ENCODE assay signal across 9 cellular contexts in the genomic region with DNA sequence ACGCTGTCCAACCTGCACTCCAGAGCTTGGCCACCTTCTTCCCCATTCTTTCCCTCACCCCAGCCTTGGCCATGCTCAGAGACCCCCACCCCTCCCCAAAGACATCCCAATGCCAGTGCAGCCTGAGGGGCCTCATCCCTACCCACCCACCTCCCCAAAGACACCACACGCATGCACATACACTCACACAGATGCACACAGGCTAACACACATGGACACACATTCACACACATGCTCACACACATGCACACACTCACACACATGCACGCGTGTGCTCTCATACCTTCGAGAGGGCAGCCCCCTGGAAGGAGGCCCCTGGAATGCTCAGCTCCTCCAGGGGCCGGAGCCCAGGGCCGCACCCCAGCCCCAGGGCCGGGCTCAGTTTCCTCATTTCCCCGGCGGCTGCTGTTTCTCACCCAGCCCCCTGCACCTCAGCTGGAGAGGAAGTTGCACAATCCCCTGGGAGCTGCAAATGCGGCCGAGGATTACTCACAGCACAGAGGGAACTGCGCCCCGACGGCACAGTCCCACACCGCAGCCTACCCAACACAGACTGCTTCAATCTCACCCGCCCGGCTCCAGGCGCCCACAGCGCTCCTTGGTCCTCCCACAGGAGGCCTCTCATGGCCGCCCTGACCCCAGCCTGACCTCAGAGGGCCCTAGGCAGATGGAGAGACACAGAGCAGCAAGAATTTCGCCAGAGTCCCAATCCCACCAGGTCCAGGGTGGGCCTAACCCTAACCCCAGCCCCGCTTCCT. TPM values are rescaled to one million over a fixed set of nuclear protein-coding genes. Genes with fewer than 3 reads are reported as not detected.
DNase-seq lines count a peak whose midpoint lies in the region; ATAC-seq and TF ChIP-seq lines count a peak whose summit lies in the region.
"Had no signal": no experiment of that assay in that cellular context is flagged by ENCODE, and none has a peak within 500 bp of the region (broad histone marks: within the 10 kb centered on the region; RNA-seq: fewer than 3 reads in every experiment).

No MANE protein-coding gene starts in this region.

- no peak overlapping the region for H3K27ac Mint-ChIP-seq in naive thymus-derived CD4-positive, alpha-beta T cell
- H3K27ac Mint-ChIP-seq in activated naive CD4-positive, alpha-beta T cell treated with anti-CD3 and anti-CD28 coated beads for 36 hours, result no peak overlapping the region

- H3K27me3 ChIP-seq in BE2C (no peaks in the 10 kb centered on the region), esophagus squamous epithelium (no peaks in the 10 kb centered on the region)
- no peaks in the 10 kb centered on the region for H3K27me3 ChIP-seq in naive thymus-derived CD4-positive, alpha-beta T cell (ENCODE audit: control insufficient read depth in 2 of 2, insufficient read depth in 2 of 2, low read length in 2 of 2)

- no peaks in the 10 kb centered on the region for H3K36me3 Mint-ChIP-seq in naive thymus-derived CD4-positive, alpha-beta T cell
- H3K36me3 Mint-ChIP-seq in activated naive CD4-positive, alpha-beta T cell treated with anti-CD3 and anti-CD28 coated beads for 36 hours (ENCODE audit: low read depth), result no peaks in the 10 kb centered on the region

- H3K36me3 ChIP-seq in BE2C, result no peaks in the 10 kb centered on the region
- H3K36me3 ChIP-seq in esophagus squamous epithelium, result peaks cover 0 to 8% (median 0%) of the 10 kb centered on the region in 3 donors
- H3K36me3 ChIP-seq in naive thymus-derived CD4-positive, alpha-beta T cell (ENCODE audit: control insufficient read depth in 2 of 3, insufficient read depth in 3 of 3, low read length in 3 of 3), result no peaks in the 10 kb centered on the region

- peaks cover 7 to 33% (median 14%) of the 10 kb centered on the region in 7 donors for H3K4me1 Mint-ChIP-seq in naive thymus-derived CD4-positive, alpha-beta T cell
- peaks cover 5% of the 10 kb centered on the region for H3K4me1 Mint-ChIP-seq in activated naive CD4-positive, alpha-beta T cell treated with anti-CD3 and anti-CD28 coated beads for 36 hours (ENCODE audit: low read depth)

- H3K4me3 ChIP-seq in BE2C (ENCODE audit: low read depth, low read length) (no peak overlapping the region), esophagus squamous epithelium (peak overlapping the region in 1 of 4 donors; percentile 38)
- H3K4me3 ChIP-seq in naive thymus-derived CD4-positive, alpha-beta T cell (ENCODE audit: low read length), result no peak overlapping the region

- no peak overlapping the region for H3K4me3 Mint-ChIP-seq in naive thymus-derived CD4-positive, alpha-beta T cell
- no peak overlapping the region for H3K4me3 Mint-ChIP-seq in activated naive CD4-positive, alpha-beta T cell treated with anti-CD3 and anti-CD28 coated beads for 36 hours

- 46 to 55% methylated on average over 2 to 4 of the region's 23 CpGs for WGBS in esophagus squamous epithelium, 2 donors

- TF ChIP-seq POLR2A in esophagus squamous epithelium (IDR thresholded peaks at IDR 0.05), result peak in 1 of 4 donors; percentile 51

- H3K9me3 ChIP-seq in BE2C (no peaks in the 10 kb centered on the region), esophagus squamous epithelium (no peaks in the 10 kb centered on the region)
- H3K9me3 ChIP-seq in naive thymus-derived CD4-positive, alpha-beta T cell (ENCODE audit: control insufficient read depth in 2 of 3, low read length in 3 of 3), result no peaks in the 10 kb centered on the region

- peak overlapping the region; percentile 63 to 82 (median 76) for H3K27ac ChIP-seq in esophagus squamous epithelium
- no peak overlapping the region for H3K27ac ChIP-seq in naive thymus-derived CD4-positive, alpha-beta T cell (ENCODE audit: low read depth, low read length)

- CTCF ChIA-PET in naive thymus-derived CD4-positive, alpha-beta T cell (lab: Charles Lee), result interaction anchor here (0.6 to 1.0 kb wide), 2 partner anchors 11 to 1738 kb away, joined by 3 to 4 read pairs; no protein-coding TSS in a partner anchor
- CTCF ChIA-PET in activated naive CD4-positive, alpha-beta T cell treated with anti-CD3 and anti-CD28 coated beads for 36 hours (lab: Charles Lee), result interaction anchor here (1.2 kb wide), 1 partner anchor 11 kb away, joined by 3 read pairs; no protein-coding TSS in a partner anchor

- TF ChIP-seq CTCF in BE2C (IDR thresholded peaks at IDR 0.05; ENCODE audit: low read depth, low read length), result no peak
- peak in 1 of 6 experiments; percentile 35 for TF ChIP-seq CTCF in esophagus squamous epithelium (IDR thresholded peaks at IDR 0.05)

- intact Hi-C loops in esophagus squamous epithelium (cut with DNase I), result no loop called here
- intact Hi-C loops in naive thymus-derived CD4-positive, alpha-beta T cell (cut with micrococcal nuclease), result no loop called here
- intact Hi-C loops in activated naive CD4-positive, alpha-beta T cell treated with anti-CD3 and anti-CD28 coated beads for 36 hours (cut with micrococcal nuclease), result no loop called here

- H3K4me1 ChIP-seq in BE2C (peaks cover 17% of the 10 kb centered on the region), esophagus squamous epithelium (peaks cover 25 to 81% (median 41%) of the 10 kb centered on the region in 3 donors)
- no peaks in the 10 kb centered on the region for H3K4me1 ChIP-seq in naive thymus-derived CD4-positive, alpha-beta T cell (ENCODE audit: control insufficient read depth in 2 of 2, insufficient read depth in 2 of 2, low read length in 2 of 2)

- H3K9me3 Mint-ChIP-seq in naive thymus-derived CD4-positive, alpha-beta T cell, result peaks cover 0 to 1% (median 0%) of the 10 kb centered on the region in 11 donors
- H3K9me3 Mint-ChIP-seq in activated naive CD4-positive, alpha-beta T cell treated with anti-CD3 and anti-CD28 coated beads for 36 hours, result no peaks in the 10 kb centered on the region

- ATAC-seq in HG03280 (IDR thresholded peaks at IDR 0.05; ENCODE audit: unreplicated experiment), result peak; percentile 50
- ATAC-seq in naive thymus-derived CD4-positive, alpha-beta T cell, result peak; percentile 91

- DNase-seq in BE2C (peak; percentile 70), GM19240 (ENCODE audit: insufficient read length, low spot score) (peak; percentile 71), SIG-M5 treated with dmso at 0.1 percent for 504 hours (lab: John Stamatoyannopoulos, UW; ENCODE audit: unreplicated experiment) (peak; percentile 92), esophagus squamous epithelium (lab: John Stamatoyannopoulos, UW) (peak; percentile 61)
- peak in 1 of 9 donors; percentile 20 for DNase-seq in naive thymus-derived CD4-positive, alpha-beta T cell
- no peak for DNase-seq in activated naive CD4-positive, alpha-beta T cell treated with anti-CD3 and anti-CD28 coated beads for 36 hours
- no peak for DNase-seq in stimulated activated CD4-positive, alpha-beta T cell treated with anti-CD3 and anti-CD28 coated beads, Interleukin-4, amount 100 ng/mL, for 4 hours

- POLR2A ChIA-PET in naive thymus-derived CD4-positive, alpha-beta T cell (lab: Charles Lee), result no interaction called here

- no peaks in the 10 kb centered on the region for H3K27me3 Mint-ChIP-seq in naive thymus-derived CD4-positive, alpha-beta T cell
- no peaks in the 10 kb centered on the region for H3K27me3 Mint-ChIP-seq in activated naive CD4-positive, alpha-beta T cell treated with anti-CD3 and anti-CD28 coated beads for 36 hours (ENCODE audit: low read depth)

RNA-seq across cellular contexts. Expression of a gene that starts 12.1 kb away (rescaled TPM):
- 41.5 TPM for polyA plus RNA-seq in BE2C (2012; ENCODE audit: insufficient read depth, insufficient read length, low read depth)
- total RNA-seq in esophagus squamous epithelium, result 10 to 100 TPM in 3 of 4 donors, 1 to 10 TPM in 1; 7.0 to 17.5 (median 13.4) TPM
- 10 to 100 TPM in 3 of 5 experiments, 1 to 10 TPM in 2; 7.4 to 39.9 (median 11.8) TPM for total RNA-seq in naive thymus-derived CD4-positive, alpha-beta T cell
- polyA plus RNA-seq in naive thymus-derived CD4-positive, alpha-beta T cell, result 1 to 10 TPM; 2.4 to 6.0 TPM
- total RNA-seq in activated naive CD4-positive, alpha-beta T cell treated with anti-CD3 and anti-CD28 coated beads for 36 hours, result 1 to 10 TPM; 5.7 to 7.9 TPM

RNA-seq across cellular contexts. Expression of a gene that starts 23.8 kb away (rescaled TPM):
- polyA plus RNA-seq in BE2C (2012; ENCODE audit: insufficient read depth, insufficient read length, low read depth), result not detected
- under 1 TPM in 1 of 4 donors, not detected in 3; 0.95 TPM for total RNA-seq in esophagus squamous epithelium
- total RNA-seq in naive thymus-derived CD4-positive, alpha-beta T cell, result not detected
- polyA plus RNA-seq in naive thymus-derived CD4-positive, alpha-beta T cell, result not detected
- total RNA-seq in activated naive CD4-positive, alpha-beta T cell treated with anti-CD3 and anti-CD28 coated beads for 36 hours, result not detected
- total RNA-seq: kidney epithelial cell had no signal

RNA-seq across cellular contexts. Expression of a gene that starts 56.3 kb away (rescaled TPM):
- 22.2 TPM for polyA plus RNA-seq in BE2C (2012; ENCODE audit: insufficient read depth, insufficient read length, low read depth)
- 1 to 10 TPM in 2 of 4 donors, under 1 TPM in 2; 0.31 to 5.5 (median 1.5) TPM for total RNA-seq in esophagus squamous epithelium
- total RNA-seq in naive thymus-derived CD4-positive, alpha-beta T cell, result 10 to 100 TPM in 1 of 5 experiments, 1 to 10 TPM in 4; 5.1 to 10.6 (median 5.5) TPM
- polyA plus RNA-seq in naive thymus-derived CD4-positive, alpha-beta T cell, result 1 to 10 TPM; 1.9 to 2.4 TPM
- 1 to 10 TPM; 4.0 to 4.2 TPM for total RNA-seq in activated naive CD4-positive, alpha-beta T cell treated with anti-CD3 and anti-CD28 coated beads for 36 hours

RNA-seq across cellular contexts. Expression of a gene that starts 57.2 kb away (rescaled TPM):
- not detected for polyA plus RNA-seq in BE2C (2012; ENCODE audit: insufficient read depth, insufficient read length, low read depth)
- 10 to 100 TPM in 3 of 4 donors, 1 to 10 TPM in 1; 5.1 to 11.4 (median 10.8) TPM for total RNA-seq in esophagus squamous epithelium
- under 1 TPM in 1 of 5 experiments, not detected in 4; 0.61 TPM for total RNA-seq in naive thymus-derived CD4-positive, alpha-beta T cell
- polyA plus RNA-seq in naive thymus-derived CD4-positive, alpha-beta T cell, result not detected
- total RNA-seq in activated naive CD4-positive, alpha-beta T cell treated with anti-CD3 and anti-CD28 coated beads for 36 hours, result under 1 TPM in 1 of 2 experiments, not detected in 1; 0.52 TPM
- total RNA-seq: kidney epithelial cell had no signal

Comparison
In these comparisons a context has a peak if more than half of its experiments do, and no peak if none do; other contexts are left out.
1. DNase-seq: peak in BE2C (single experiment), GM19240 (single experiment), SIG-M5 treated with dmso at 0.1 percent for 504 hours (single experiment) and esophagus squamous epithelium (single experiment); none in activated naive CD4-positive, alpha-beta T cell treated with anti-CD3 and anti-CD28 coated beads for 36 hours (single experiment) and stimulated activated CD4-positive, alpha-beta T cell treated with anti-CD3 and anti-CD28 coated beads, Interleukin-4, amount 100 ng/mL, for 4 hours (0 of 2).